In genomic region chr3:183635431-183636220, GRCh38 we compare ENCODE assay signal across 1 cellular context.
TF ChIP-seq lines count a peak whose summit lies in the region.

Gene KLHL24, plus strand, starts transcription at chr3:183635623. Its CDS starts 14,734 bp downstream, at chr3:183650357.

TF ChIP-seq in K562, 482 proteins besides CTCF, POLR2A, EP300 and RAD21 (continued from another document and continues in another):
- TF ChIP-seq CHD7 (IDR thresholded peaks at IDR 0.05; ENCODE audit: low read depth, low read length), result no peak
- no peak for TF ChIP-seq HNRNPUL1 (IDR thresholded peaks at IDR 0.05; ENCODE audit: low read length)
- no peak for TF ChIP-seq CBX1 (IDR thresholded peaks at IDR 0.05; ENCODE audit: low read depth)
- TF ChIP-seq ZC3H4 (CRISPR knock-in tag; IDR thresholded peaks at IDR 0.05; ENCODE audit: borderline replicate concordance), result no peak; the same call in 1 of the 2 replicates
- no peak for TF ChIP-seq NR0B1 (IDR thresholded peaks at IDR 0.05; ENCODE audit: partially characterized antibody)
- TF ChIP-seq TFAP4 (CRISPR knock-in tag; IDR thresholded peaks at IDR 0.05; ENCODE audit: borderline replicate concordance), result peak; percentile 85; the same call in 1 of the 2 replicates
- no peak for TF ChIP-seq NFE2L1 (tag; IDR thresholded peaks at IDR 0.05; ENCODE audit: borderline replicate concordance, low read depth)
- TF ChIP-seq TEAD2 (tag; IDR thresholded peaks at IDR 0.05), result no peak
- TF ChIP-seq CBFB (CRISPR knock-in tag; IDR thresholded peaks at IDR 0.05), result no peak
- no peak for TF ChIP-seq NFIC (IDR thresholded peaks at IDR 0.05)
- TF ChIP-seq STAT5B (CRISPR knock-in tag; IDR thresholded peaks at IDR 0.05), result no peak
- TF ChIP-seq ZBTB9 (CRISPR knock-in tag; IDR thresholded peaks at IDR 0.05), result no peak
- no peak for TF ChIP-seq ZNF57 (CRISPR knock-in tag; IDR thresholded peaks at IDR 0.05)
- TF ChIP-seq MYC (IDR thresholded peaks at IDR 0.05; ENCODE audit: low read depth, low read length), result peak; percentile 67
- TF ChIP-seq MYC (CRISPR knock-in tag; IDR thresholded peaks at IDR 0.05; ENCODE audit: borderline replicate concordance, low read depth), result no peak
- no peak for TF ChIP-seq EGR1 (conservative IDR thresholded peaks at IDR 0.05)
- no peak for TF ChIP-seq MEIS2 (IDR thresholded peaks at IDR 0.05; ENCODE audit: partially characterized antibody)
- no peak for TF ChIP-seq BRD4 (IDR thresholded peaks at IDR 0.05)
- no peak for TF ChIP-seq SAFB2 (IDR thresholded peaks at IDR 0.05; ENCODE audit: borderline replicate concordance, low read depth, low read length, severe bottlenecking)
- no peak for TF ChIP-seq SRSF7 (optimal IDR thresholded peaks at IDR 0.05; ENCODE audit: low read depth, low read length)
- no peak for TF ChIP-seq ZBTB40 (IDR thresholded peaks at IDR 0.05)
- TF ChIP-seq ZBTB40 (CRISPR knock-in tag; IDR thresholded peaks at IDR 0.05), result no peak
- TF ChIP-seq POLR3G (IDR thresholded peaks at IDR 0.05; ENCODE audit: extremely low read depth, insufficient read length, insufficient replicate concordance), result no peak
- TF ChIP-seq MECOM (CRISPR knock-in tag; IDR thresholded peaks at IDR 0.05), result no peak
- no peak for TF ChIP-seq KLF10 (CRISPR knock-in tag; IDR thresholded peaks at IDR 0.05)
- no peak for TF ChIP-seq TRIM28 (IDR thresholded peaks at IDR 0.05)
- TF ChIP-seq NR2C2 (CRISPR knock-in tag; IDR thresholded peaks at IDR 0.05), result no peak
- TF ChIP-seq NR2C2 (tag; IDR thresholded peaks at IDR 0.05), result peak; percentile 78
- TF ChIP-seq PPARD (CRISPR knock-in tag; IDR thresholded peaks at IDR 0.05), result no peak
- no peak for TF ChIP-seq PTTG1 (tag; IDR thresholded peaks at IDR 0.05; ENCODE audit: low read depth)
- no peak for TF ChIP-seq ZNF561 (CRISPR knock-in tag; conservative IDR thresholded peaks at IDR 0.05)
- peak; percentile 59; the same call in 1 of the 2 replicates for TF ChIP-seq CXXC5 (CRISPR knock-in tag; IDR thresholded peaks at IDR 0.05)
- no peak for TF ChIP-seq ZNF280A (IDR thresholded peaks at IDR 0.05; ENCODE audit: low read depth, partially characterized antibody)
- TF ChIP-seq CBFA2T3 (IDR thresholded peaks at IDR 0.05), result no peak
- TF ChIP-seq BRF1 (IDR thresholded peaks at IDR 0.05; ENCODE audit: borderline replicate concordance, extremely low read depth, insufficient read length), result no peak
- peak; percentile 81 for TF ChIP-seq KAT7 (CRISPR knock-in tag; IDR thresholded peaks at IDR 0.05; ENCODE audit: borderline replicate concordance)
- no peak for TF ChIP-seq PHF21A (IDR thresholded peaks at IDR 0.05; ENCODE audit: borderline replicate concordance, low read depth)
